ENCODE assay signal across 8 cellular contexts in the genomic region with DNA sequence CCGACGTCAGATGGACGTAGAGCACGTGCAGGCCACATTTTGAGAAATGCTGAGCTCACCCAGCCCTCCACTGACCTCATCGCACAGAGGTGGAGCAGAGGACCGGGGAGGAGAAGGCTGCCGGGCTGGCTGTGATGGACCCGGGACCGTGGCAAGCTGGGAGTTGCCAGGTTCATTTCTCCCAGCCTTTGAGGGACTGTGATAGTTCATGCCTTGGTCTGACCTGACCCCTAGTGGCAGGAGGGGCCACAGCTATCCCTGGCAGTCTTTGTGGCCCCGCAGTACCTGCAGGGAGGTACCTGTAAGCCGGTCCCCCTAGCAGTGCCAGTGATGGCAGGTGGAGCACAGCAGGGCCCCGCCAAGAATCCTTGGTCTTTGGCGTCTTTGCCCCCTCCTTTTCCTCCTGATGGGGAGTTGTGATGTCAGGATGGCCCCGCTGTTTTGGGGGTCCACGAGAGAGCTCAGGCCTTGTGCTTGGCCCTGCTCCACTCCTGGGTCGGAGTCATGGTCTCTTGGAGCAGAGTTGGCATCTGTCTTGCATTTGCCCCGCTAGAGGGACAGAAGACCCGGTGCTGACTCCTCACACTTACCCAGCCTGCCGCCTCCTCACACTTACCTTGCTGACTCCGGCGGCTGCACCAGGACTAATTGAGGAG.
DNase-seq lines count a peak whose midpoint lies in the region; ATAC-seq lines count a peak whose summit lies in the region.

No MANE protein-coding gene starts in this region.

- peak; percentile 11 for DNase-seq in NK-92 treated with Interleukin-12 subunit alpha and Interleukin-12 subunit beta, amount 100 ng/mL, for 24 hours (lab: John Stamatoyannopoulos, UW)
- DNase-seq in NK-92 (lab: John Stamatoyannopoulos, UW; ENCODE audit: unreplicated experiment) (no peak), NCI-H226 (peak; percentile 20), memory B cell (ENCODE audit: low spot score in 2 of 2) (peak; percentile 66 to 70)
- DNase-seq in activated CD4-positive, alpha-beta T cell treated with anti-CD3 and anti-CD28 coated beads, Interleukin-2, amount 50 U/mL, for 48 hours, result peak; percentile 62 to 70
- peak; percentile 31 for DNase-seq in effector CD8-positive, alpha-beta T cell (lab: John Stamatoyannopoulos, UW)
- peak; percentile 41 to 44 for DNase-seq in stimulated activated CD8-positive, alpha-beta memory T cell treated with anti-CD3 and anti-CD28 coated beads, Interleukin-2, amount 100 ng/mL, for 48 hours (ENCODE audit: low read depth in 2 of 2)

- peaks cover 4% of the 10 kb centered on the region for H3K4me1 Mint-ChIP-seq in memory B cell

- H3K27me3 Mint-ChIP-seq in memory B cell, result no peaks in the 10 kb centered on the region

- peak; percentile 99 for ATAC-seq in memory B cell (ENCODE audit: low read depth)
- ATAC-seq in HG02610 (IDR thresholded peaks at IDR 0.05; ENCODE audit: unreplicated experiment), result no peak

- peaks cover 26% of the 10 kb centered on the region for H3K36me3 Mint-ChIP-seq in memory B cell

- H3K4me3 Mint-ChIP-seq in memory B cell, result no peak overlapping the region

- H3K9me3 Mint-ChIP-seq in memory B cell, result no peaks in the 10 kb centered on the region

- H3K27ac Mint-ChIP-seq in memory B cell, result no peak overlapping the region
